In genomic region chrX:148722966-148723365, GRCh38 we compare ENCODE assay signal across 24 cellular contexts.
"Had no signal": no experiment of that assay in that cellular context is flagged by ENCODE, and none has a peak within 500 bp of the region (broad histone marks: within the 10 kb centered on the region; RNA-seq: fewer than 3 reads in every experiment).

No MANE protein-coding gene starts in this region.

- ATAC-seq: natural killer cell; psoas muscle; right cardiac atrium; right lobe of liver; stimulated activated effector memory CD8-positive, alpha-beta T cell treated with anti-CD3 and anti-CD28 coated beads, Interleukin-12 subunit alpha, Interleukin-12 subunit beta, amount 100 ng/mL, for 72 hours had no signal

- DNase-seq: natural killer cell; occipital lobe; ovary; posterior cingulate gyrus; psoas muscle; right cardiac atrium; right lobe of liver; sigmoid colon; small intestine; stimulated activated CD4-positive, alpha-beta T cell treated with anti-CD3 and anti-CD28 coated beads, Interleukin-15, amount 100 ng/mL, for 24 hours; stimulated activated CD4-positive, alpha-beta T cell treated with anti-CD3 and anti-CD28 coated beads, Interleukin-2, amount 100 ng/mL, for 24 hours; stimulated activated CD4-positive, alpha-beta T cell treated with anti-CD3 and anti-CD28 coated beads, Interleukin-2, amount 100 ng/mL, for 48 hours; stimulated activated CD4-positive, alpha-beta T cell treated with anti-CD3 and anti-CD28 coated beads, Interleukin-4, amount 100 ng/mL, for 24 hours; stimulated activated naive CD4-positive, alpha-beta T cell; stomach; thyroid gland; trophoblast cell; upper lobe of left lung had no signal

- H3K36me3 ChIP-seq: neural progenitor cell, ovary, right lobe of liver, sigmoid colon, stomach, thoracic aorta, thyroid gland, tibial nerve, upper lobe of left lung, vagina had no signal

- H3K9me3 ChIP-seq: ovary, psoas muscle, right lobe of liver, sigmoid colon, stomach, thoracic aorta, thyroid gland, tibial nerve, upper lobe of left lung, vagina had no signal

- H3K4me1 ChIP-seq: neural progenitor cell, parathyroid adenoma, psoas muscle, right lobe of liver, sigmoid colon, stomach, thyroid gland, tibial nerve, upper lobe of left lung, vagina had no signal

- H3K4me3 ChIP-seq: neural progenitor cell, ovary, psoas muscle, right lobe of liver, sigmoid colon, stomach, thoracic aorta, thyroid gland, tibial nerve, upper lobe of left lung, vagina had no signal

- H3K27me3 ChIP-seq: neural progenitor cell, ovary, right lobe of liver, sigmoid colon, stomach, thyroid gland, tibial nerve, upper lobe of left lung, vagina had no signal

- H3K27ac ChIP-seq: neural progenitor cell, ovary, parathyroid adenoma, psoas muscle, right lobe of liver, sigmoid colon, stomach, thoracic aorta, thyroid gland, tibial nerve, upper lobe of left lung, vagina had no signal
